In genomic region chr11:125317416-125317815, GRCh38 we compare ENCODE assay signal across 6 cellular contexts.
"Had no signal": no experiment of that assay in that cellular context is flagged by ENCODE, and none has a peak within 500 bp of the region (broad histone marks: within the 10 kb centered on the region; RNA-seq: fewer than 3 reads in every experiment).

No MANE protein-coding gene starts in this region.

- H3K27ac Mint-ChIP-seq: GM23338, H9, IgD-negative memory B cell had no signal

- H3K4me3 Mint-ChIP-seq: GM23338, H9, IgD-negative memory B cell had no signal

- H3K36me3 Mint-ChIP-seq: IgD-negative memory B cell had no signal

- ATAC-seq: GM23338, HepG2 had no signal

- DNase-seq: H9, HCEC 1CT, KBM-7 had no signal
